ENCODE assay signal across 23 cellular contexts in the genomic region with DNA sequence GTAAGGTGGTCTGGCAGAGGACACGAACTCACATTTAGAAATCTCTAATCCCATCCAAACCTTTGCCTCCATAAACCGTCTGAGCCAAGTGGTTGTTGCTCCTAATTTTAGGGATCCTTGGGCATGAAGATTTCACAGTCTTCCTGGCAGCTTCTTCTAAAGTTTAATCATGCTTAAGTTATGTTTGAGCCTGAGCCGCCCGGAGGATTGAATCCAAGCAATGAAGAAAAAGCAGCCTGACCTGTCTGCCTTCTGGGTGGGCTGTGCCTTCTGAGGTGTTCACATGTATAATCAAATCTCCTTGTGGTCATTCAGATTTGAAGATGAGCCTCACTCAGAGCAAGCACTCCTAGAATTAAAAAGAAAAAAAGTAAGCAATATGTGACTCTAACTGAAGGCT.
DNase-seq lines count a peak whose midpoint lies in the region; ATAC-seq, FAIRE-seq and TF ChIP-seq lines count a peak whose summit lies in the region.
"Had no signal": no experiment of that assay in that cellular context is flagged by ENCODE, and none has a peak within 500 bp of the region (broad histone marks: within the 10 kb centered on the region; RNA-seq: fewer than 3 reads in every experiment).

No MANE protein-coding gene starts in this region.

- no peaks in the 10 kb centered on the region for H3K9me3 ChIP-seq in H1 (ENCODE audit: insufficient read depth in 2 of 2, low read depth in 1 of 2, low read length in 1 of 2)
- H3K9me3 ChIP-seq in trophoblast cell (ENCODE audit: insufficient read depth, low read depth, low read length) = no peaks in the 10 kb centered on the region
- no peaks in the 10 kb centered on the region for H3K9me3 ChIP-seq in CD4-positive, alpha-beta memory T cell (ENCODE audit: control insufficient read depth in 1 of 2, low read length in 2 of 2)
- H3K9me3 ChIP-seq: HAP-1 had no signal

- no peak overlapping the region for H4K91ac ChIP-seq in H1 (replicated peaks; ENCODE audit: insufficient read length, low read length)
- no peak overlapping the region for H4K91ac ChIP-seq in trophoblast cell (ENCODE audit: low read depth, low read length)

- no peak overlapping the region for H2BK12ac ChIP-seq in H1 (ENCODE audit: low read depth, low read length)
- peak overlapping the region; percentile 58 for H2BK12ac ChIP-seq in trophoblast cell (ENCODE audit: low read length)

- FAIRE-seq in H1 (lab: Jason Lieb, UNC) = no peak
- FAIRE-seq: D721Med, G401.6, GM12892, GM19239 had no signal

- H3F3A ChIP-seq in GM23338 (replicated peaks; ENCODE audit: low read depth) = no peaks in the 10 kb centered on the region

- H3K4me2 ChIP-seq in GM23338 = no peak overlapping the region
- H3K4me2 ChIP-seq in H1 (ENCODE audit: insufficient read depth in 1 of 2, low read depth in 2 of 2, low read length in 2 of 2) = no peak overlapping the region
- no peak overlapping the region for H3K4me2 ChIP-seq in trophoblast cell (ENCODE audit: low read length)

- H3K56ac ChIP-seq in H1 (replicated peaks; ENCODE audit: insufficient read length, low read depth, low read length) = no peak overlapping the region

- no peak for DNase-seq in GM23338 (ENCODE audit: low spot score)
- DNase-seq in H1 (ENCODE audit: low read depth in 1 of 2, low spot score in 2 of 2) = no peak
- DNase-seq in iris pigment epithelial cell (ENCODE audit: low read depth) = peak; percentile 5
- peak; percentile 61 to 77 for DNase-seq in trophoblast cell
- DNase-seq in CD4-positive, alpha-beta memory T cell = no peak
- DNase-seq in NCI-H1436 (lab: John Stamatoyannopoulos, UW) = no peak
- DNase-seq in KG1 (lab: John Stamatoyannopoulos, UW) = no peak
- DNase-seq: ACHN; C1 segment of cervical spinal cord; CD4-positive, alpha-beta T cell; DMS153; DMS79 treated with DMSO at 0.1 percent for 48 hours; EL; GOT3; HFFc6 had no signal

- H2BK20ac ChIP-seq in H1 (ENCODE audit: low read length) = no peak overlapping the region

- H3K79me1 ChIP-seq in H1 (ENCODE audit: low read depth, low read length) = no peaks in the 10 kb centered on the region
- no peaks in the 10 kb centered on the region for H3K79me1 ChIP-seq in trophoblast cell (ENCODE audit: low read length)

- H3K9ac ChIP-seq in H1 (replicated peaks in 1 of 4; ENCODE audit: extremely low read depth in 1 of 4, low read depth in 3 of 4, low read length in 3 of 4) (no peak overlapping the region), trophoblast cell (ENCODE audit: low read length) (no peak overlapping the region)

- H3K9me2 ChIP-seq in GM23338 (ENCODE audit: insufficient read depth) = no peaks in the 10 kb centered on the region

- H2BK120ac ChIP-seq in H1 (replicated peaks; ENCODE audit: low read depth, low read length) = no peak overlapping the region
- no peak overlapping the region for H2BK120ac ChIP-seq in trophoblast cell (ENCODE audit: insufficient read depth, low read length, poor library complexity)

- peaks cover 27% of the 10 kb centered on the region for H3K4me1 Mint-ChIP-seq in GM23338
- H3K4me1 Mint-ChIP-seq in CD4-positive, alpha-beta memory T cell = no peaks in the 10 kb centered on the region
- H3K4me1 Mint-ChIP-seq: B cell had no signal

- H3K4me3 ChIP-seq in GM23338 (no peak overlapping the region), H1 (ENCODE audit: extremely low read depth in 1 of 4, insufficient read depth in 2 of 4, low read depth in 3 of 4, low read length in 4 of 4) (no peak overlapping the region), trophoblast cell (ENCODE audit: low read depth, low read length) (no peak overlapping the region)
- H3K4me3 ChIP-seq in CD4-positive, alpha-beta memory T cell (ENCODE audit: low read length in 2 of 2) = no peak overlapping the region
- H3K4me3 ChIP-seq: HAP-1 had no signal

- H2AK5ac ChIP-seq in H1 (ENCODE audit: low read depth, low read length) = no peak overlapping the region
- H2AK5ac ChIP-seq in trophoblast cell (ENCODE audit: low read length) = no peak overlapping the region

- H3K27me3 Mint-ChIP-seq in GM23338 (ENCODE audit: insufficient read depth, low read depth, poor library complexity) = peaks cover 9% of the 10 kb centered on the region
- H3K27me3 Mint-ChIP-seq in CD4-positive, alpha-beta memory T cell = peaks cover 0 to 2% of the 10 kb centered on the region in 2 donors
- H3K27me3 Mint-ChIP-seq: CD4-positive, alpha-beta T cell had no signal

- CTCF ChIA-PET in H1 (lab: Charles Lee; ENCODE audit: partially characterized antibody) = no interaction called here
- CTCF ChIA-PET in CD4-positive, alpha-beta memory T cell (lab: Charles Lee; ENCODE audit: partially characterized antibody) = no interaction called here

- H4K5ac ChIP-seq in H1 (ENCODE audit: insufficient read length, low read depth, low read length) = peak overlapping the region; percentile 0

- TF ChIP-seq EP300 in H1 (IDR thresholded peaks at IDR 0.05; ENCODE audit: borderline replicate concordance in 1 of 2, low read depth in 2 of 2, low read length in 2 of 2) = no peak

- intact Hi-C loops in CD4-positive, alpha-beta memory T cell (cut with micrococcal nuclease) = no loop called here

- POLR2A ChIA-PET in H1 (lab: Charles Lee; ENCODE audit: partially characterized antibody) = no interaction called here
- POLR2A ChIA-PET in CD4-positive, alpha-beta memory T cell (lab: Charles Lee; ENCODE audit: partially characterized antibody) = no interaction called here

- no peak overlapping the region for H3K4ac ChIP-seq in H1 (replicated peaks; ENCODE audit: insufficient read length, low read depth, low read length)
- no peak overlapping the region for H3K4ac ChIP-seq in trophoblast cell (ENCODE audit: low read depth, low read length)

- H3K36me3 ChIP-seq in GM23338 (ENCODE audit: insufficient read depth) = no peaks in the 10 kb centered on the region
- no peaks in the 10 kb centered on the region for H3K36me3 ChIP-seq in H1 (ENCODE audit: control insufficient read depth in 2 of 4, insufficient read depth in 4 of 4, low read length in 3 of 4)
- no peaks in the 10 kb centered on the region for H3K36me3 ChIP-seq in trophoblast cell (ENCODE audit: control insufficient read depth in 1 of 2, insufficient read depth in 2 of 2, low read length in 2 of 2)
- H3K36me3 ChIP-seq in CD4-positive, alpha-beta memory T cell (ENCODE audit: insufficient read depth, low read length) = no peaks in the 10 kb centered on the region
- H3K36me3 ChIP-seq: HAP-1 had no signal

- no peak overlapping the region for H4K12ac ChIP-seq in trophoblast cell (ENCODE audit: low read depth, low read length)

- H3K4me1 ChIP-seq in GM23338 (ENCODE audit: insufficient read depth) (peaks cover 12% of the 10 kb centered on the region; the same call in 1 of the 2 replicates), H1 (replicated peaks in 1 of 4; ENCODE audit: control insufficient read depth in 3 of 4, insufficient read depth in 4 of 4, low read length in 3 of 4) (peaks cover 0 to 6% (median 2%) of the 10 kb centered on the region in 4 experiments; a peak in 3 of 7 replicates), trophoblast cell (ENCODE audit: control insufficient read depth in 1 of 2, insufficient read depth in 2 of 2, low read length in 2 of 2) (no peaks in the 10 kb centered on the region)
- no peaks in the 10 kb centered on the region for H3K4me1 ChIP-seq in CD4-positive, alpha-beta memory T cell (ENCODE audit: insufficient read depth, low read length)
- H3K4me1 ChIP-seq: HAP-1 had no signal

- H3K9me3 Mint-ChIP-seq in GM23338 = no peaks in the 10 kb centered on the region
- H3K9me3 Mint-ChIP-seq in CD4-positive, alpha-beta memory T cell = no peaks in the 10 kb centered on the region
- H3K9me3 Mint-ChIP-seq: CD4-positive, alpha-beta T cell; HFFc6 had no signal

- H4K8ac ChIP-seq in H1 (ENCODE audit: extremely low read depth, insufficient read depth, low read length) (no peak overlapping the region), trophoblast cell (ENCODE audit: low read depth, low read length) (no peak overlapping the region)

- no peaks in the 10 kb centered on the region for H3K23me2 ChIP-seq in H1 (ENCODE audit: low read depth, low read length)

- TF ChIP-seq RAD21 in H1 (IDR thresholded peaks at IDR 0.05 in 1 of 2, conservative IDR thresholded peaks at IDR 0.05 in 1 of 2; ENCODE audit: low read depth in 2 of 2, low read length in 2 of 2) = no peak

- H3K14ac ChIP-seq in H1 (ENCODE audit: insufficient read length) (no peak overlapping the region), trophoblast cell (ENCODE audit: low read length) (no peak overlapping the region)

- no peaks in the 10 kb centered on the region for H3K36me3 Mint-ChIP-seq in GM23338 (ENCODE audit: low read depth)
- no peaks in the 10 kb centered on the region for H3K36me3 Mint-ChIP-seq in CD4-positive, alpha-beta memory T cell

- no peak for ATAC-seq in GM23338
- ATAC-seq in GM21528 (IDR thresholded peaks at IDR 0.05; ENCODE audit: low FRiP score, unreplicated experiment) = no peak

- H3K23ac ChIP-seq in H1 (ENCODE audit: insufficient read length) (no peak overlapping the region), trophoblast cell (ENCODE audit: low read length) (no peak overlapping the region)

- H2AFZ ChIP-seq in GM23338 (no peak overlapping the region; the same call in 1 of the 2 replicates), H1 (ENCODE audit: low read length) (peak overlapping the region; percentile 64; the same call in 1 of the 2 replicates), trophoblast cell (ENCODE audit: insufficient read depth, low read length, poor library complexity) (no peak overlapping the region)

- H3K27me3 ChIP-seq in GM23338 (ENCODE audit: insufficient read depth) = no peaks in the 10 kb centered on the region
- H3K27me3 ChIP-seq in H1 (replicated peaks in 1 of 4; ENCODE audit: control insufficient read depth in 3 of 4, extremely low read depth in 1 of 4, insufficient read depth in 3 of 4, low read length in 3 of 4) = no peaks in the 10 kb centered on the region
- no peaks in the 10 kb centered on the region for H3K27me3 ChIP-seq in trophoblast cell (ENCODE audit: insufficient read depth, low read length)
- H3K27me3 ChIP-seq in CD4-positive, alpha-beta memory T cell (ENCODE audit: insufficient read depth, low read length) = no peaks in the 10 kb centered on the region

- TF ChIP-seq POLR2A in H1 (IDR thresholded peaks at IDR 0.05; ENCODE audit: control extremely low read depth in 1 of 2, low read depth in 2 of 2, low read length in 2 of 2) = no peak

- no peak overlapping the region for H2BK15ac ChIP-seq in H1 (ENCODE audit: low read length)

- no peaks in the 10 kb centered on the region for H3K79me2 ChIP-seq in GM23338 (replicated peaks; ENCODE audit: insufficient read depth)
- H3K79me2 ChIP-seq in H1 (ENCODE audit: control insufficient read depth in 1 of 2, insufficient read depth in 2 of 2, low read length in 2 of 2) = no peaks in the 10 kb centered on the region
- H3K79me2 ChIP-seq in trophoblast cell (ENCODE audit: control insufficient read depth, insufficient read depth, low read length, poor library complexity) = no peaks in the 10 kb centered on the region

- H3K4me3 Mint-ChIP-seq in GM23338 = no peak overlapping the region
- no peak overlapping the region for H3K4me3 Mint-ChIP-seq in CD4-positive, alpha-beta memory T cell
- H3K4me3 Mint-ChIP-seq: B cell; CD4-positive, alpha-beta T cell; HFFc6 had no signal

- WGBS in H1 (ENCODE audit: extremely low coverage in 1 of 2, insufficient coverage in 1 of 2, insufficient read length in 1 of 2, insufficient replicate concordance in 2 of 2, low coverage in 1 of 2, low lambda C conversion rate in 2 of 2, missing lambda C conversion rate in 1 of 2), 2 experiments = 89% methylated on average over 4 of the region's 4 CpGs; no CpG with 5 or more reads in 1 of the 2 experiments
- WGBS in trophoblast cell (ENCODE audit: extremely low coverage, insufficient coverage, insufficient read length) = no CpG with 5 or more reads among the region's 4 CpGs

- H2BK5ac ChIP-seq in H1 (ENCODE audit: low read depth, low read length) (no peak overlapping the region), trophoblast cell (ENCODE audit: low read depth, low read length, poor library complexity) (no peak overlapping the region)

- H4K20me1 ChIP-seq in GM23338 (replicated peaks; ENCODE audit: insufficient read depth) (no peaks in the 10 kb centered on the region), H1 (replicated peaks in 1 of 2; ENCODE audit: control insufficient read depth in 1 of 2, insufficient read depth in 2 of 2, low read length in 2 of 2) (no peaks in the 10 kb centered on the region)

- TF ChIP-seq CTCF in GM23338 (conservative IDR thresholded peaks at IDR 0.05; ENCODE audit: low read depth in 2 of 2) = no peak
- TF ChIP-seq CTCF in H1 (IDR thresholded peaks at IDR 0.05; ENCODE audit: control extremely low read depth in 1 of 3, insufficient read depth in 1 of 3, low read depth in 1 of 3, low read length in 3 of 3) = no peak

- H3K27ac ChIP-seq in GM23338 (ENCODE audit: low read depth) (no peak overlapping the region), H1 (ENCODE audit: low read depth, low read length) (no peak overlapping the region), trophoblast cell (ENCODE audit: low read depth, low read length) (no peak overlapping the region)
- no peak overlapping the region for H3K27ac ChIP-seq in CD4-positive, alpha-beta memory T cell (ENCODE audit: low read depth, low read length)
- H3K27ac ChIP-seq: HL-60 had no signal

- peak overlapping the region; percentile 76; the same call in 1 of the 2 replicates for H3K27ac Mint-ChIP-seq in GM23338
- H3K27ac Mint-ChIP-seq in CD4-positive, alpha-beta memory T cell = no peak overlapping the region
- H3K27ac Mint-ChIP-seq: B cell; CD4-positive, alpha-beta T cell; HFFc6 had no signal

- no peak overlapping the region for H3K18ac ChIP-seq in H1 (ENCODE audit: extremely low read depth, low read length)
- H3K18ac ChIP-seq in trophoblast cell (ENCODE audit: low read length) = no peak overlapping the region

Comparison
In these comparisons a context has a peak if more than half of its experiments do, and no peak if none do; other contexts are left out.
1. DNase-seq: peak in iris pigment epithelial cell (single experiment) and trophoblast cell (2 of 2); none in GM23338 (single experiment), H1 (0 of 2), CD4-positive, alpha-beta memory T cell (0 of 5), NCI-H1436 (single experiment) and KG1 (single experiment).